Comparison of ENCODE assay signal across 3 cellular contexts in the genomic region with DNA sequence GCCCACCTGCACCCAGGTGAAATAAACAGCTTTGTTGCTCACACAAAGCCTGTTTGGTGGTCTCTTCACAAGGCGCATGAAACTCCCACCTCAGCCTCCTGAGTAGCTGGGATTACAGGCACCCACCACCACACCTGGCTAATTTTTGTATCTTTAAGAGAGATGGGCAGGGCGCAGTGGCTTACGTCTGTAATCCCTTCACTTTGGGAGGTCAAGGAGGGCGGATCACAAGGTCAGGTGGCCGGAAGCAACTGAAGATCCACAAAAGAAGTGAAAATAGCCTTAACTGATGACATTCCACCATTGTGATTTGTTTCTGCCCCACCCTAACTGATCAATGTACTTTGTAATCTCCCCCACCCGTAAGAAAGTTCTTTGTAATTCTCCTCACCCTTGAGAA. TPM values are rescaled to one million over a fixed set of nuclear protein-coding genes. Genes with fewer than 3 reads are reported as not detected.
"Had no signal": no experiment of that assay in that cellular context is flagged by ENCODE, and none has a peak within 500 bp of the region (broad histone marks: within the 10 kb centered on the region; RNA-seq: fewer than 3 reads in every experiment).

No MANE protein-coding gene starts in this region.

RNA-seq across cellular contexts. Expression of a gene that starts 15.3 kb away (rescaled TPM):
- total RNA-seq: HT1080, IMR-90 had no signal
- polyA plus RNA-seq: IgD-negative memory B cell, IMR-90 had no signal
